In the genomic region with DNA sequence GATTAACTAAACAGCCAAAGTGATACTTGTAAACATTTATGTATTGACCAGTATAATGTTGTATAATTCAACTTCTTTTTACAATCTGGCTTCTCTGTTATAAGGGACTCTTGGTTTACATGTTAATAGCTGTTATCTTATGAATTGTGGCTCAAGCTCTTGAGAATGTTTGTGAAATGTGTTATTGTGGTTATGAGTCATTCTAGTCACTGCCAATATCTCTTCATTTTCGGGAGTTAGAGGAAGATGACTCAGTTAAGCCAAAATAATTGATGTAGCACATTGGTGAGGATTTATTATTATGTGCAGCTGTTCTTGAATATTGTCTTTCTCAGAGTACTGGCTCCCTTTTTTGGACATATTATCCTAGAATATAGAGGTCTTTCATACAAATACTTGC, we compare ENCODE assay signal across 8 cellular contexts.
DNase-seq lines count a peak whose midpoint lies in the region; ATAC-seq and TF ChIP-seq lines count a peak whose summit lies in the region.
"Had no signal": no experiment of that assay in that cellular context is flagged by ENCODE, and none has a peak within 500 bp of the region (broad histone marks: within the 10 kb centered on the region; RNA-seq: fewer than 3 reads in every experiment).

No MANE protein-coding gene starts in this region.

- H3K27ac ChIP-seq in OCI-LY3 (ENCODE audit: low read length) (no peak overlapping the region), left ventricle myocardium inferior (replicated peaks) (peak overlapping the region; percentile 10)
- H3K27ac ChIP-seq: skin epidermis had no signal

- intact Hi-C loops in left ventricle myocardium inferior (cut with micrococcal nuclease) = no loop called here

- no peak overlapping the region for H2AFZ ChIP-seq in OCI-LY3 (ENCODE audit: low read depth, low read length)

- ATAC-seq in GM19023 (IDR thresholded peaks at IDR 0.05; ENCODE audit: unreplicated experiment) = peak; percentile 93
- ATAC-seq in HG02885 (IDR thresholded peaks at IDR 0.05; ENCODE audit: poor library complexity, unreplicated experiment) = peak; percentile 88

- H3K36me3 ChIP-seq in OCI-LY3 (replicated peaks; ENCODE audit: low read depth, low read length) (no peaks in the 10 kb centered on the region), left ventricle myocardium inferior (no peaks in the 10 kb centered on the region)

- H4K20me1 ChIP-seq in OCI-LY3 (ENCODE audit: insufficient read depth, low read length) = no peaks in the 10 kb centered on the region

- peak overlapping the region; percentile 27 for H3K4me2 ChIP-seq in OCI-LY3 (ENCODE audit: low read length)

- H3K79me2 ChIP-seq in OCI-LY3 (ENCODE audit: low read length) = no peaks in the 10 kb centered on the region

- H3K9me3 ChIP-seq in OCI-LY3 (ENCODE audit: insufficient read depth, low read length) (no peaks in the 10 kb centered on the region), left ventricle myocardium inferior (replicated peaks) (no peaks in the 10 kb centered on the region)

- peaks cover 9% of the 10 kb centered on the region for H3K4me1 ChIP-seq in OCI-LY3 (ENCODE audit: low read length)
- H3K4me1 ChIP-seq in left ventricle myocardium inferior = peaks cover 28% of the 10 kb centered on the region

- H3K9ac ChIP-seq in OCI-LY3 (ENCODE audit: low read length) = no peak overlapping the region

- no peaks in the 10 kb centered on the region for H3K27me3 ChIP-seq in OCI-LY3 (ENCODE audit: low read depth, low read length)
- H3K27me3 ChIP-seq in left ventricle myocardium inferior (ENCODE audit: low read depth) = no peaks in the 10 kb centered on the region

- no peak for DNase-seq in left ventricle myocardium inferior
- no peak for DNase-seq in anterior cingulate cortex (lab: John Stamatoyannopoulos, UW)
- DNase-seq in NCI-H510A treated with DMSO at 0.1 percent for 48 hours (lab: John Stamatoyannopoulos, UW) = no peak
- DNase-seq in T1000 (lab: John Stamatoyannopoulos, UW) = no peak

- no peak overlapping the region for H3K4me3 ChIP-seq in OCI-LY3 (ENCODE audit: low read length)
- H3K4me3 ChIP-seq in left ventricle myocardium inferior = no peak overlapping the region
- H3K4me3 ChIP-seq: skin epidermis had no signal

- TF ChIP-seq CTCF in OCI-LY3 (IDR thresholded peaks at IDR 0.05; ENCODE audit: low read depth, low read length) (no peak), left ventricle myocardium inferior (IDR thresholded peaks at IDR 0.05; ENCODE audit: borderline replicate concordance) (no peak)
